3 cellular contexts compared by ENCODE assay signal in genomic region chr13:42722883-42723539, GRCh38.
TF ChIP-seq lines count a peak whose summit lies in the region.

No MANE protein-coding gene starts in this region.

TF ChIP-seq in HepG2, 621 proteins besides CTCF, POLR2A, EP300 and RAD21:
- TF ChIP-seq MAFF (IDR thresholded peaks at IDR 0.05; ENCODE audit: low read depth, low read length), result peak; percentile 73; the same call in 1 of the 2 replicates
- peak; percentile 46 to 75 for TF ChIP-seq MAFK (conservative IDR thresholded peaks at IDR 0.05 in 1 of 2, IDR thresholded peaks at IDR 0.05 in 1 of 2; ENCODE audit: low read length in 2 of 2)
- no peak for TF ChIP-seq ZNF768 (CRISPR knock-in tag; IDR thresholded peaks at IDR 0.05)
- TF ChIP-seq CEBPB (IDR thresholded peaks at IDR 0.05; ENCODE audit: borderline replicate concordance, low read depth, low read length), result peak; percentile 62; the same call in 1 of the 2 replicates
TF ChIP-seq in HepG2: peak in this region for 3.

TF ChIP-seq in IMR-90, 13 proteins besides CTCF, POLR2A, EP300 and RAD21:
- TF ChIP-seq CEBPB (IDR thresholded peaks at IDR 0.05; ENCODE audit: low read depth, low read length) (peak; percentile 85), RFX5 (IDR thresholded peaks at IDR 0.05; ENCODE audit: low read depth, low read length) (no peak), MAFK (IDR thresholded peaks at IDR 0.05; ENCODE audit: low read depth, low read length) (peak; percentile 72)

TF ChIP-seq in H1, 55 proteins besides CTCF, POLR2A, EP300 and RAD21:
- no peak for TF ChIP-seq E2F6 (IDR thresholded peaks at IDR 0.05)
- TF ChIP-seq MAFK (IDR thresholded peaks at IDR 0.05; ENCODE audit: low read depth, low read length), result no peak
- no peak for TF ChIP-seq SIRT6 (IDR thresholded peaks at IDR 0.05; ENCODE audit: low read length)
- TF ChIP-seq CEBPB (IDR thresholded peaks at IDR 0.05; ENCODE audit: low read depth, low read length), result peak; percentile 71; the same call in 1 of the 2 replicates
